ENCODE assay signal across 9 cellular contexts in the genomic region with DNA sequence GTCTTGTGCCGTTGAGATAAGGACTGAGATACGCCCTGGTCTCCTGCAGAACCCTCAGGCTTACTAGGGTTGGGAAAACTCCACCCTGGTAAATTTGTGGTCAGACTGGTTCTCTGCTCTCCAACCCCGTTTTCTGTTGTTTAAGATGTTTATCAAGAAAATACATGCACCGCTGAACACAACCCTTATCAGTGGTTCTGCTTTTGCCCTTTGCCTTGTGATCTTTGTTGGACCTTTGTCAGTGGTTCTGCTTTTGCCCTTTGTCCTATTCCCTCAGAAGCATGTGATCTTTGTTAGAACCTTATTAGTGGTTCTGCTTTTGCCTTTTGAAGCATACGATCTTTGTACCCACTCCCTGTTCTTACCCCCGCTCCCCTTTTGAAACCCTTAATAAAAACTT. TPM values are rescaled to one million over a fixed set of nuclear protein-coding genes. Genes with fewer than 3 reads are reported as not detected.
"Had no signal": no experiment of that assay in that cellular context is flagged by ENCODE, and none has a peak within 500 bp of the region (broad histone marks: within the 10 kb centered on the region; RNA-seq: fewer than 3 reads in every experiment).

No MANE protein-coding gene starts in this region.

RNA-seq across cellular contexts. Expression of a gene that starts 3.9 kb away (rescaled TPM):
- total RNA-seq: HT1080; OCI-LY7; Right ventricle myocardium inferior; RPMI7951; SJCRH30; T-helper 1 cell treated with Interleukin-12 subunit alpha and Interleukin-12 subunit beta and Interleukin-4 antibody, amounts not matched to agents 30 ng/mL and 1 ng/mL, for 36 hours had no signal

RNA-seq across cellular contexts. Expression of a gene that starts 25.8 kb away (rescaled TPM):
- total RNA-seq: HT1080 had no signal

RNA-seq across cellular contexts. Expression of a gene that starts 29.0 kb away (rescaled TPM):
- total RNA-seq: HT1080, OCI-LY7, SJCRH30 had no signal

RNA-seq across cellular contexts. Expression of a gene that starts 49.6 kb away (rescaled TPM):
- total RNA-seq: HT1080; OCI-LY7; PC-9; Peyer's patch; Right ventricle myocardium inferior; RPMI7951; SJCRH30; T-helper 1 cell treated with Interleukin-12 subunit alpha and Interleukin-12 subunit beta and Interleukin-4 antibody, amounts not matched to agents 30 ng/mL and 1 ng/mL, for 36 hours had no signal
- polyA plus RNA-seq: IgD-negative memory B cell had no signal
